9 cellular contexts compared by ENCODE assay signal in the genomic region with DNA sequence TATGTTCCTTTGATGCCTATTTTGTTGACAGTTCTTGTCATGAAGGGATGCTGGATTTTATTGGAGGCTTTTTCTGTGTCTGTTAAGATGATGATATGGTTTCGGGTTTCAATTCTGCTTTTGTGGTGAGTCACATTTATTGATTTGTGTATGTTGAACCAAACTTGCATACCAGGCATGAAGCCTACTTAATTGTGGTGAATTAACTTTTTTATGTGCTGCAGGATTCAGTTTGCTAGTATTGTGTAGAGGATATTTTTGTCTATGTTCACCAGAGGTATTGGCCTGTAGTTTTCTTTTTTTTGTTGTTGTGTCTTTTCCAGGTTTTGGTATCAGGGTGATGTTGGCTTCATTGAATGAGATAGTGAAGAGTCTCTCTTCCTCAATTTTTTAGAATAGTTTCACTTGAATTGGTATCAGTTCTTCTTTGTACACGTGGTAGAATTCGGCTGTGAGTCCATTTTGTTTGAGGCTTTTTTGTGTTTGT.
A peak's percentile ranks its signal among the peaks of the same experiment; 100 is the strongest.
DNase-seq lines count a peak whose midpoint lies in the region; ATAC-seq, FAIRE-seq and TF ChIP-seq lines count a peak whose summit lies in the region.
"Had no signal": no experiment of that assay in that cellular context is flagged by ENCODE, and none has a peak within 500 bp of the region (broad histone marks: within the 10 kb centered on the region; RNA-seq: fewer than 3 reads in every experiment).

No MANE protein-coding gene starts in this region.

- no peak overlapping the region for H3K27ac ChIP-seq in small intestine (ENCODE audit: low read depth in 1 of 2, low read length in 1 of 2)

- 51 to 67% (median 60%) methylated on average over 3 of the region's 3 CpGs for WGBS in small intestine, 3 donors

- TF ChIP-seq CTCF in GM20000 (IDR thresholded peaks at IDR 0.05; ENCODE audit: extremely low read depth, missing control alignments) = no peak

- FAIRE-seq in urothelium cell line (lab: Jason Lieb, UNC) = no peak
- no peak for FAIRE-seq in small intestine (lab: Jason Lieb, UNC)

- H3K36me3 ChIP-seq in small intestine (ENCODE audit: control insufficient read depth in 2 of 2, insufficient read depth in 2 of 2, low read length in 2 of 2) = no peaks in the 10 kb centered on the region

- no peaks in the 10 kb centered on the region for H3K4me1 ChIP-seq in small intestine (ENCODE audit: control insufficient read depth in 2 of 2, insufficient read depth in 1 of 2, low read depth in 1 of 2, low read length in 1 of 2)

- DNase-seq in GM20000 (ENCODE audit: low spot score) = peak; percentile 13
- DNase-seq in NOMO-1 (lab: John Stamatoyannopoulos, UW; ENCODE audit: unreplicated experiment in 2 of 2) = peak; percentile 67 to 84
- no peak for DNase-seq in urothelium cell line (ENCODE audit: low spot score)
- DNase-seq in NCI-H187 treated with DMSO at 0.1 percent for 48 hours (lab: John Stamatoyannopoulos, UW) = no peak
- DNase-seq in GDM1 (lab: John Stamatoyannopoulos, UW) = no peak
- DNase-seq in small intestine = no peak
- DNase-seq: SHP77 treated with DMSO at 0.1 percent for 48 hours had no signal

- peak; percentile 81 for ATAC-seq in GM18499 (IDR thresholded peaks at IDR 0.05; ENCODE audit: insufficient read depth, unreplicated experiment)
- peak; percentile 82 for ATAC-seq in HG03066 (IDR thresholded peaks at IDR 0.05; ENCODE audit: low read depth, unreplicated experiment)

- H3K4me3 ChIP-seq in small intestine (ENCODE audit: low read depth in 1 of 2, low read length in 2 of 2) = no peak overlapping the region

- H3K9me3 ChIP-seq in small intestine (ENCODE audit: control insufficient read depth, low read depth) = no peaks in the 10 kb centered on the region

- no peaks in the 10 kb centered on the region for H3K27me3 ChIP-seq in small intestine (ENCODE audit: control insufficient read depth in 2 of 2, insufficient read depth in 2 of 2, low read length in 2 of 2)

Comparison
In these comparisons a context has a peak if more than half of its experiments do, and no peak if none do; other contexts are left out.
1. DNase-seq: peak in GM20000 (single experiment) and NOMO-1 (2 of 2); none in urothelium cell line (single experiment), NCI-H187 treated with DMSO at 0.1 percent for 48 hours (single experiment), GDM1 (single experiment) and small intestine (single experiment).